Comparison of ENCODE assay signal across 24 cellular contexts in genomic region chr3:171178714-171179113, GRCh38.
DNase-seq lines count a peak whose midpoint lies in the region; ATAC-seq and TF ChIP-seq lines count a peak whose summit lies in the region.
"Had no signal": no experiment of that assay in that cellular context is flagged by ENCODE, and none has a peak within 500 bp of the region (broad histone marks: within the 10 kb centered on the region; RNA-seq: fewer than 3 reads in every experiment).

No MANE protein-coding gene starts in this region.

- no peak overlapping the region for H2AK9ac ChIP-seq in IMR-90 (replicated peaks; ENCODE audit: low read depth, low read length, poor library complexity)

- no peak overlapping the region for H2AFZ ChIP-seq in IMR-90 (replicated peaks; ENCODE audit: low read length, poor library complexity)

- peak; percentile 59 to 73 for ATAC-seq in activated T-cell treated with anti-CD3 and anti-CD28 coated beads, Interleukin-2, amount 50 U/mL, for 72 hours (replicated peaks in 1 of 2)
- ATAC-seq in IMR-90 (ENCODE audit: low read depth), result no peak
- ATAC-seq in stimulated activated effector memory CD8-positive, alpha-beta T cell treated with anti-CD3 and anti-CD28 coated beads, Interleukin-12 subunit alpha, Interleukin-12 subunit beta, amount 100 ng/mL, for 72 hours, result no peak
- ATAC-seq: CD8-positive, alpha-beta T cell; heart left ventricle had no signal

- POLR2A ChIA-PET in IMR-90 (lab: Charles Lee; ENCODE audit: unreplicated experiment), result no interaction called here
- POLR2A ChIA-PET in CD4-positive, alpha-beta memory T cell (lab: Charles Lee; ENCODE audit: partially characterized antibody), result no interaction called here

- peaks cover 7% of the 10 kb centered on the region; the same call in 1 of the 2 replicates for H3K9me1 ChIP-seq in IMR-90 (ENCODE audit: insufficient read depth, low read length)

- intact Hi-C loops in IMR-90 (cut with micrococcal nuclease), result no loop called here
- intact Hi-C loops in CD4-positive, alpha-beta memory T cell (cut with micrococcal nuclease), result no loop called here

- H2BK5ac ChIP-seq in IMR-90 (ENCODE audit: low read depth, low read length, poor library complexity, severe bottlenecking), result no peak overlapping the region

- H3K9me3 ChIP-seq in IMR-90 (ENCODE audit: control insufficient read depth, insufficient read depth, low read length) (no peaks in the 10 kb centered on the region), suprapubic skin (no peaks in the 10 kb centered on the region)
- H3K9me3 ChIP-seq in CD4-positive, alpha-beta memory T cell (ENCODE audit: control insufficient read depth in 1 of 2, low read length in 2 of 2), result no peaks in the 10 kb centered on the region
- H3K9me3 ChIP-seq: heart left ventricle, left ventricle myocardium inferior, tibial nerve had no signal

- no peak overlapping the region for H2BK20ac ChIP-seq in IMR-90 (ENCODE audit: low read depth, low read length)

- H3K27ac Mint-ChIP-seq in activated T-cell treated with anti-CD3 and anti-CD28 coated beads, Interleukin-2, amount 50 U/mL, for 72 hours, result peak overlapping the region; percentile 40
- H3K27ac Mint-ChIP-seq in activated naive CD8-positive, alpha-beta T cell treated with anti-CD3 and anti-CD28 coated beads for 36 hours, result peak overlapping the region; percentile 46
- peak overlapping the region; percentile 10 for H3K27ac Mint-ChIP-seq in stimulated activated effector memory CD8-positive, alpha-beta T cell treated with anti-CD3 and anti-CD28 coated beads, Interleukin-12 subunit alpha, Interleukin-12 subunit beta, amount 100 ng/mL, for 72 hours
- peak overlapping the region in 3 of 7 donors; percentile 5 to 68 (median 14) for H3K27ac Mint-ChIP-seq in CD4-positive, alpha-beta memory T cell
- H3K27ac Mint-ChIP-seq: activated naive CD8-positive, alpha-beta T cell treated with anti-CD3 and anti-CD28 coated beads, Interleukin-2, amount 10 ng/mL, durations not matched to agents 7 days and 5 days; CD8-positive, alpha-beta T cell had no signal

- H3K27me3 ChIP-seq in IMR-90 (ENCODE audit: control insufficient read depth, insufficient read depth, low read length) (no peaks in the 10 kb centered on the region), suprapubic skin (no peaks in the 10 kb centered on the region)
- no peaks in the 10 kb centered on the region for H3K27me3 ChIP-seq in CD4-positive, alpha-beta memory T cell (ENCODE audit: insufficient read depth, low read length)
- H3K27me3 ChIP-seq: heart left ventricle, tibial nerve had no signal

- H2BK120ac ChIP-seq in IMR-90 (ENCODE audit: low read depth, low read length), result no peak overlapping the region

- peaks cover 67% of the 10 kb centered on the region for H3K4me1 Mint-ChIP-seq in activated T-cell treated with anti-CD3 and anti-CD28 coated beads, Interleukin-2, amount 50 U/mL, for 72 hours (ENCODE audit: low read depth)
- peaks cover 16% of the 10 kb centered on the region for H3K4me1 Mint-ChIP-seq in activated naive CD8-positive, alpha-beta T cell treated with anti-CD3 and anti-CD28 coated beads for 36 hours
- peaks cover 13% of the 10 kb centered on the region for H3K4me1 Mint-ChIP-seq in stimulated activated effector memory CD8-positive, alpha-beta T cell treated with anti-CD3 and anti-CD28 coated beads, Interleukin-12 subunit alpha, Interleukin-12 subunit beta, amount 100 ng/mL, for 72 hours
- H3K4me1 Mint-ChIP-seq in CD4-positive, alpha-beta memory T cell, result peaks cover 9 to 28% (median 24%) of the 10 kb centered on the region in 4 donors

- CTCF ChIA-PET in IMR-90 (lab: Yijun Ruan, JAX), result no interaction called here
- CTCF ChIA-PET in CD4-positive, alpha-beta memory T cell (lab: Charles Lee; ENCODE audit: partially characterized antibody), result no interaction called here

- no peak for TF ChIP-seq EP300 in suprapubic skin (IDR thresholded peaks at IDR 0.05)

- no peaks in the 10 kb centered on the region for H3K27me3 Mint-ChIP-seq in activated T-cell treated with anti-CD3 and anti-CD28 coated beads, Interleukin-2, amount 50 U/mL, for 72 hours (ENCODE audit: low read depth)
- no peaks in the 10 kb centered on the region for H3K27me3 Mint-ChIP-seq in activated naive CD8-positive, alpha-beta T cell treated with anti-CD3 and anti-CD28 coated beads for 36 hours
- H3K27me3 Mint-ChIP-seq in CD4-positive, alpha-beta memory T cell, result no peaks in the 10 kb centered on the region
- H3K27me3 Mint-ChIP-seq: activated naive CD8-positive, alpha-beta T cell treated with anti-CD3 and anti-CD28 coated beads, Interleukin-2, amount 10 ng/mL, durations not matched to agents 7 days and 5 days had no signal

- no peak overlapping the region for H3K4ac ChIP-seq in IMR-90 (ENCODE audit: low read depth, low read length)

- H4K91ac ChIP-seq in IMR-90 (ENCODE audit: insufficient read depth, low read depth, low read length), result no peak overlapping the region

- H3K9ac ChIP-seq in IMR-90 (ENCODE audit: low read depth, low read length), result no peak overlapping the region

- no peak overlapping the region for H3K23ac ChIP-seq in IMR-90 (ENCODE audit: low read depth, low read length)

- H3K36me3 ChIP-seq in IMR-90 (ENCODE audit: control insufficient read depth, insufficient read depth, low read length) (no peaks in the 10 kb centered on the region), suprapubic skin (no peaks in the 10 kb centered on the region)
- H3K36me3 ChIP-seq in CD4-positive, alpha-beta memory T cell (ENCODE audit: insufficient read depth, low read length), result peaks cover 30% of the 10 kb centered on the region
- H3K36me3 ChIP-seq: heart left ventricle, left ventricle myocardium inferior, tibial nerve had no signal

- no peaks in the 10 kb centered on the region for H3K9me3 Mint-ChIP-seq in activated T-cell treated with anti-CD3 and anti-CD28 coated beads, Interleukin-2, amount 50 U/mL, for 72 hours
- no peaks in the 10 kb centered on the region for H3K9me3 Mint-ChIP-seq in activated naive CD8-positive, alpha-beta T cell treated with anti-CD3 and anti-CD28 coated beads for 36 hours
- no peaks in the 10 kb centered on the region for H3K9me3 Mint-ChIP-seq in stimulated activated effector memory CD8-positive, alpha-beta T cell treated with anti-CD3 and anti-CD28 coated beads, Interleukin-12 subunit alpha, Interleukin-12 subunit beta, amount 100 ng/mL, for 72 hours
- peaks cover 0 to 2% (median 0%) of the 10 kb centered on the region in 8 donors for H3K9me3 Mint-ChIP-seq in CD4-positive, alpha-beta memory T cell
- H3K9me3 Mint-ChIP-seq: brain; CD8-positive, alpha-beta T cell had no signal

- no TSS peak for BruUV-seq in IMR-90 (replicated peaks; lab: Mats Ljungman, UMichigan)

- no peaks in the 10 kb centered on the region for H3K79me1 ChIP-seq in IMR-90 (ENCODE audit: low read depth in 1 of 2, low read length in 2 of 2)

- peaks cover 0 to 9% of the 10 kb centered on the region in 2 donors for H3K36me3 Mint-ChIP-seq in activated T-cell treated with anti-CD3 and anti-CD28 coated beads, Interleukin-2, amount 50 U/mL, for 72 hours (ENCODE audit: insufficient read depth in 2 of 2)
- peaks cover 26% of the 10 kb centered on the region for H3K36me3 Mint-ChIP-seq in activated naive CD8-positive, alpha-beta T cell treated with anti-CD3 and anti-CD28 coated beads for 36 hours
- H3K36me3 Mint-ChIP-seq in stimulated activated effector memory CD8-positive, alpha-beta T cell treated with anti-CD3 and anti-CD28 coated beads, Interleukin-12 subunit alpha, Interleukin-12 subunit beta, amount 100 ng/mL, for 72 hours, result peaks cover 16% of the 10 kb centered on the region
- H3K36me3 Mint-ChIP-seq in CD4-positive, alpha-beta memory T cell, result peaks cover 59 to 69% of the 10 kb centered on the region in 2 donors

- TF ChIP-seq RAD21 in IMR-90 (IDR thresholded peaks at IDR 0.05; ENCODE audit: low read length), result no peak

- in situ Hi-C loops in IMR-90 (cut with MboI; ENCODE audit: low sequenced_read_pairs), result no loop called here

- H4K8ac ChIP-seq in IMR-90 (ENCODE audit: low read depth in 2 of 2, low read length in 2 of 2), result no peak overlapping the region

- TF ChIP-seq POLR2A in IMR-90 (IDR thresholded peaks at IDR 0.05; ENCODE audit: low read depth, low read length) (no peak), suprapubic skin (IDR thresholded peaks at IDR 0.05) (no peak)

- no peak overlapping the region for H3K18ac ChIP-seq in IMR-90 (ENCODE audit: low read depth, low read length)

- dilution Hi-C loops in IMR-90 (cut with HindIII; ENCODE audit: low sequenced_read_pairs, unreplicated experiment), result no loop called here

- TF ChIP-seq CTCF in IMR-90 (conservative IDR thresholded peaks at IDR 0.05; ENCODE audit: low read depth, low read length), result no peak
- no peak for TF ChIP-seq CTCF in suprapubic skin (IDR thresholded peaks at IDR 0.05)

- H4K20me1 ChIP-seq in IMR-90 (ENCODE audit: insufficient read depth, low read length), result no peaks in the 10 kb centered on the region

- H3K4me1 ChIP-seq in IMR-90 (ENCODE audit: control insufficient read depth, insufficient read depth, low read length), result peaks cover 14% of the 10 kb centered on the region
- no peaks in the 10 kb centered on the region for H3K4me1 ChIP-seq in CD4-positive, alpha-beta memory T cell (ENCODE audit: insufficient read depth, low read length)
- no peaks in the 10 kb centered on the region for H3K4me1 ChIP-seq in suprapubic skin

- H3K56ac ChIP-seq in IMR-90 (ENCODE audit: extremely low read depth, insufficient read depth, low read length), result no peak overlapping the region

- no peak overlapping the region for H2AK5ac ChIP-seq in IMR-90 (ENCODE audit: low read depth, low read length)

- no peak overlapping the region for H3K27ac ChIP-seq in IMR-90 (ENCODE audit: insufficient read depth, low read length)
- H3K27ac ChIP-seq in CD4-positive, alpha-beta memory T cell (ENCODE audit: low read depth, low read length), result no peak overlapping the region
- H3K27ac ChIP-seq in suprapubic skin, result no peak overlapping the region
- H3K27ac ChIP-seq: heart left ventricle, left ventricle myocardium inferior, tibial nerve had no signal

- no peak overlapping the region for H2BK15ac ChIP-seq in IMR-90 (ENCODE audit: low read depth, low read length)

- no peak overlapping the region for H3K4me2 ChIP-seq in IMR-90 (ENCODE audit: low read depth, low read length)

- H3K14ac ChIP-seq in IMR-90 (replicated peaks; ENCODE audit: low read depth, low read length), result no peak overlapping the region; the same call in 1 of the 2 replicates

- no peak overlapping the region for H3K4me3 ChIP-seq in IMR-90 (ENCODE audit: insufficient read depth, low read depth, low read length)
- H3K4me3 ChIP-seq in CD4-positive, alpha-beta memory T cell (ENCODE audit: low read length in 2 of 2), result no peak overlapping the region
- H3K4me3 ChIP-seq in suprapubic skin, result no peak overlapping the region
- H3K4me3 ChIP-seq: heart left ventricle, left ventricle myocardium inferior, tibial nerve had no signal

- H3K4me3 Mint-ChIP-seq in activated T-cell treated with anti-CD3 and anti-CD28 coated beads, Interleukin-2, amount 50 U/mL, for 72 hours, result peak overlapping the region in 1 of 2 donors; percentile 18
- H3K4me3 Mint-ChIP-seq in activated naive CD8-positive, alpha-beta T cell treated with anti-CD3 and anti-CD28 coated beads for 36 hours, result no peak overlapping the region
- no peak overlapping the region for H3K4me3 Mint-ChIP-seq in stimulated activated effector memory CD8-positive, alpha-beta T cell treated with anti-CD3 and anti-CD28 coated beads, Interleukin-12 subunit alpha, Interleukin-12 subunit beta, amount 100 ng/mL, for 72 hours
- no peak overlapping the region for H3K4me3 Mint-ChIP-seq in CD4-positive, alpha-beta memory T cell
- H3K4me3 Mint-ChIP-seq: activated naive CD8-positive, alpha-beta T cell treated with anti-CD3 and anti-CD28 coated beads, Interleukin-2, amount 10 ng/mL, durations not matched to agents 7 days and 5 days; brain; CD8-positive, alpha-beta T cell had no signal

- DNase-seq in activated T-cell treated with anti-CD3 and anti-CD28 coated beads, Interleukin-2, amount 50 U/mL, for 72 hours, result no peak
- no peak for DNase-seq in activated T-cell treated with anti-CD3 and anti-CD28 coated beads, Interleukin-2, amount 50 U/mL, for 1 hour
- DNase-seq in IMR-90 (no peak), suprapubic skin (ENCODE audit: low spot score in 2 of 2) (no peak), DMS153 treated with DMSO at 0.1 percent for 48 hours (lab: John Stamatoyannopoulos, UW; ENCODE audit: unreplicated experiment) (no peak)
- DNase-seq in activated naive CD8-positive, alpha-beta T cell treated with anti-CD3 and anti-CD28 coated beads for 36 hours, result no peak
- no peak for DNase-seq in stimulated activated effector memory CD8-positive, alpha-beta T cell treated with anti-CD3 and anti-CD28 coated beads, Interleukin-12 subunit alpha, Interleukin-12 subunit beta, amount 100 ng/mL, for 72 hours (ENCODE audit: low spot score in 2 of 2)
- DNase-seq in CD4-positive, alpha-beta memory T cell, result no peak
- DNase-seq: activated CD4-positive, alpha-beta T cell treated with anti-CD3 and anti-CD28 coated beads for 1 hour; activated naive CD8-positive, alpha-beta T cell treated with anti-CD3 and anti-CD28 coated beads, Interleukin-2, amount 10 ng/mL, durations not matched to agents 7 days and 5 days; CD8-positive, alpha-beta T cell; DMS153; GF-D8; heart left ventricle; KG1; left ventricle myocardium inferior; NCI-H1105 treated with DMSO at 0.1 percent for 48 hours; NCI-H2081; NCI-H510A; posterior cingulate gyrus; stimulated activated CD4-positive, alpha-beta T cell treated with anti-CD3 and anti-CD28 coated beads, Interleukin-1b, Interleukin-23, amount 100 ng/mL, for 48 hours; stimulated activated naive CD4-positive, alpha-beta T cell had no signal

- no peak overlapping the region for H4K5ac ChIP-seq in IMR-90 (ENCODE audit: low read depth, low read length)

Comparison
In these comparisons a context has a peak if more than half of its experiments do, and no peak if none do; other contexts are left out.
1. ATAC-seq: peak in activated T-cell treated with anti-CD3 and anti-CD28 coated beads, Interleukin-2, amount 50 U/mL, for 72 hours (2 of 2); none in IMR-90 (single experiment) and stimulated activated effector memory CD8-positive, alpha-beta T cell treated with anti-CD3 and anti-CD28 coated beads, Interleukin-12 subunit alpha, Interleukin-12 subunit beta, amount 100 ng/mL, for 72 hours (single experiment).